8 cellular contexts compared by ENCODE assay signal in genomic region chr6:13445005-13445743, GRCh38. TPM values are rescaled to one million over a fixed set of nuclear protein-coding genes. Genes with fewer than 3 reads are reported as not detected.
DNase-seq lines count a peak whose midpoint lies in the region; ATAC-seq and TF ChIP-seq lines count a peak whose summit lies in the region.

No MANE protein-coding gene starts in this region.

- no peaks in the 10 kb centered on the region for H3K9me2 ChIP-seq in SK-N-SH

- H3K4me3 ChIP-seq in SK-N-SH (ENCODE audit: low read depth in 2 of 2, low read length in 1 of 2) (no peak overlapping the region), right atrium auricular region (no peak overlapping the region), stomach smooth muscle (ENCODE audit: low read length in 2 of 2) (peak overlapping the region; percentile 39 to 44)

- no peaks in the 10 kb centered on the region for H3K79me2 ChIP-seq in SK-N-SH (ENCODE audit: insufficient read depth)

- no peaks in the 10 kb centered on the region for H3K27me3 ChIP-seq in SK-N-SH (ENCODE audit: insufficient read depth)
- H3K27me3 ChIP-seq in right atrium auricular region: no peaks in the 10 kb centered on the region
- no peaks in the 10 kb centered on the region for H3K27me3 ChIP-seq in stomach smooth muscle (ENCODE audit: control insufficient read depth in 1 of 2, insufficient read depth in 2 of 2, low read length in 2 of 2)

- CTCF ChIA-PET in SK-N-SH (lab: Yijun Ruan, JAX): interaction anchor here (0.7 to 1.0 kb wide), 5 partner anchors 9 to 130 kb away, joined by 3 to 5 read pairs (median 3); no protein-coding TSS in a partner anchor

- 14% methylated on average over 9 of the region's 9 CpGs for WGBS in SK-N-SH (ENCODE audit: low lambda C conversion rate)

- no peaks in the 10 kb centered on the region for H3F3A ChIP-seq in SK-N-SH (replicated peaks; ENCODE audit: insufficient read depth)

- peak overlapping the region; percentile 33 for H2AFZ ChIP-seq in SK-N-SH (ENCODE audit: low read depth)

- TF ChIP-seq CTCF in SK-N-SH (IDR thresholded peaks at IDR 0.05): no peak
- no peak for TF ChIP-seq CTCF in right atrium auricular region (IDR thresholded peaks at IDR 0.05)

- DNase-seq in COLO668 (lab: John Stamatoyannopoulos, UW; ENCODE audit: unreplicated experiment): peak; percentile 85
- peak; percentile 78 for DNase-seq in KBM-7
- DNase-seq in SK-N-SH: peak; percentile 71
- no peak for DNase-seq in right atrium auricular region (ENCODE audit: low spot score)
- no peak for DNase-seq in central memory CD4-positive, alpha-beta T cell
- DNase-seq in activated CD4-positive, CD25-positive, alpha-beta regulatory T cell treated with anti-CD3 and anti-CD28 coated beads, Interleukin-2, amount 50 U/mL, for 72 hours: no peak

- 0 out of 2 replicates have a peak overlapping the region, but pooled peaks have one; percentile 27 for H3K4me2 ChIP-seq in SK-N-SH

- H3K9ac ChIP-seq in SK-N-SH (no peak overlapping the region), stomach smooth muscle (ENCODE audit: low read length in 2 of 2) (peak overlapping the region; percentile 52 to 58)

- no peaks in the 10 kb centered on the region for H4K20me1 ChIP-seq in SK-N-SH (ENCODE audit: insufficient read depth)

- H3K4me1 ChIP-seq in SK-N-SH (ENCODE audit: control insufficient read depth in 1 of 2, insufficient read depth in 2 of 2, low read depth in 1 of 2, low read length in 1 of 2): peaks cover 7 to 35% of the 10 kb centered on the region in 2 experiments; a peak in 2 of 4 replicates
- H3K4me1 ChIP-seq in right atrium auricular region: peaks cover 0 to 80% of the 10 kb centered on the region in 2 donors
- H3K4me1 ChIP-seq in stomach smooth muscle (ENCODE audit: control insufficient read depth, insufficient read depth, low read length): peaks cover 63% of the 10 kb centered on the region

- peak in 1 of 2 experiments; percentile 42; a peak in 1 of 4 replicates for TF ChIP-seq EP300 in SK-N-SH (IDR thresholded peaks at IDR 0.05; ENCODE audit: borderline replicate concordance in 1 of 2, low read depth in 1 of 2, low read length in 1 of 2)

- TF ChIP-seq RAD21 in SK-N-SH (IDR thresholded peaks at IDR 0.05; ENCODE audit: low read length): no peak; the same call in 1 of the 2 replicates

- POLR2A ChIA-PET in SK-N-SH (lab: Yijun Ruan, JAX): no interaction called here

- H3K9me3 ChIP-seq in SK-N-SH (no peaks in the 10 kb centered on the region), right atrium auricular region (no peaks in the 10 kb centered on the region), stomach smooth muscle (ENCODE audit: control insufficient read depth in 2 of 2, low read length in 2 of 2) (no peaks in the 10 kb centered on the region)

- ATAC-seq in HG03108 (IDR thresholded peaks at IDR 0.05; ENCODE audit: unreplicated experiment): no peak

- in situ Hi-C loops in KBM-7 (cut with MboI; ENCODE audit: low pct_unique_long_range_greater_than_20kb, low sequenced_read_pairs): no loop called here

- H3K27ac ChIP-seq in SK-N-SH (ENCODE audit: low read depth in 2 of 2, low read length in 1 of 2) (peak overlapping the region in 1 of 2 experiments; percentile 70; a peak in 1 of 4 replicates), right atrium auricular region (peak overlapping the region; percentile 70 to 86), stomach smooth muscle (ENCODE audit: low read length) (peak overlapping the region; percentile 89)

- H3K36me3 ChIP-seq in SK-N-SH (replicated peaks in 1 of 2; ENCODE audit: control insufficient read depth in 1 of 2, insufficient read depth in 2 of 2, low read length in 1 of 2): no peaks in the 10 kb centered on the region
- H3K36me3 ChIP-seq in right atrium auricular region: no peaks in the 10 kb centered on the region
- H3K36me3 ChIP-seq in stomach smooth muscle (ENCODE audit: control insufficient read depth in 2 of 2, insufficient read depth in 2 of 2, low read length in 2 of 2): no peaks in the 10 kb centered on the region

TF ChIP-seq in SK-N-SH, 30 proteins besides CTCF, POLR2A, EP300 and RAD21:
- TF ChIP-seq, protein P1, sequence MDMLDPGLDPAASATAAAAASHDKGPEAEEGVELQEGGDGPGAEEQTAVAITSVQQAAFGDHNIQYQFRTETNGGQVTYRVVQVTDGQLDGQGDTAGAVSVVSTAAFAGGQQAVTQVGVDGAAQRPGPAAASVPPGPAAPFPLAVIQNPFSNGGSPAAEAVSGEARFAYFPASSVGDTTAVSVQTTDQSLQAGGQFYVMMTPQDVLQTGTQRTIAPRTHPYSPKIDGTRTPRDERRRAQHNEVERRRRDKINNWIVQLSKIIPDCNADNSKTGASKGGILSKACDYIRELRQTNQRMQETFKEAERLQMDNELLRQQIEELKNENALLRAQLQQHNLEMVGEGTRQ (IDR thresholded peaks at IDR 0.05; ENCODE audit: borderline replicate concordance, low read depth, low read length): no peak
- TF ChIP-seq NRF1 (IDR thresholded peaks at IDR 0.05; ENCODE audit: low read depth, low read length): no peak
- peak; percentile 58 for TF ChIP-seq CHD2 (IDR thresholded peaks at IDR 0.05; ENCODE audit: low read length, partially characterized antibody)
- TF ChIP-seq ELF1 (IDR thresholded peaks at IDR 0.05): no peak
- no peak for TF ChIP-seq YY1 (IDR thresholded peaks at IDR 0.05; ENCODE audit: low read depth)
- no peak for TF ChIP-seq TAF1 (IDR thresholded peaks at IDR 0.05; ENCODE audit: borderline replicate concordance, low read depth, low read length)
- TF ChIP-seq, protein P2, sequence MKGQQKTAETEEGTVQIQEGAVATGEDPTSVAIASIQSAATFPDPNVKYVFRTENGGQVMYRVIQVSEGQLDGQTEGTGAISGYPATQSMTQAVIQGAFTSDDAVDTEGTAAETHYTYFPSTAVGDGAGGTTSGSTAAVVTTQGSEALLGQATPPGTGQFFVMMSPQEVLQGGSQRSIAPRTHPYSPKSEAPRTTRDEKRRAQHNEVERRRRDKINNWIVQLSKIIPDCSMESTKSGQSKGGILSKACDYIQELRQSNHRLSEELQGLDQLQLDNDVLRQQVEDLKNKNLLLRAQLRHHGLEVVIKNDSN (IDR thresholded peaks at IDR 0.05; ENCODE audit: borderline replicate concordance, low read depth): no peak
- TF ChIP-seq TCF12 (IDR thresholded peaks at IDR 0.05): peak; percentile 58
- TF ChIP-seq FOSL2 (IDR thresholded peaks at IDR 0.05; ENCODE audit: borderline replicate concordance, low read depth): no peak
- peak; percentile 34; the same call in 1 of the 2 replicates for TF ChIP-seq GATA2 (CRISPR knock-in tag; IDR thresholded peaks at IDR 0.05)
- peak; percentile 84 for TF ChIP-seq RCOR1 (IDR thresholded peaks at IDR 0.05; ENCODE audit: low read length)
- no peak for TF ChIP-seq MEF2A (IDR thresholded peaks at IDR 0.05; ENCODE audit: borderline replicate concordance, low read depth)
- TF ChIP-seq EZH2phosphoT487 (IDR thresholded peaks at IDR 0.05; ENCODE audit: borderline replicate concordance, low read depth): no peak
- no peak for TF ChIP-seq RXRA (IDR thresholded peaks at IDR 0.05; ENCODE audit: borderline replicate concordance, low read depth)
- no peak for TF ChIP-seq SIN3A (IDR thresholded peaks at IDR 0.05; ENCODE audit: borderline replicate concordance, low read depth, low read length)
- TF ChIP-seq POLR2AphosphoS5 (IDR thresholded peaks at IDR 0.05; ENCODE audit: low read depth, low read length): no peak
- peak; percentile 77 for TF ChIP-seq NFIC (IDR thresholded peaks at IDR 0.05; ENCODE audit: borderline replicate concordance)
- TF ChIP-seq FOXM1 (IDR thresholded peaks at IDR 0.05; ENCODE audit: low read depth): no peak
TF ChIP-seq in SK-N-SH: peak in this region for 5.

RNA-seq across cellular contexts. Expression of gene GFOD1, which starts 42.2 kb away (rescaled TPM):
- polyA plus RNA-seq in SK-N-SH (2012; rRNA removed): 1.6 and 2.0 TPM in 2 replicates
- 1.2 and 1.4 TPM in 2 replicates for polyA plus RNA-seq in SK-N-SH (2012; cell fraction: cytosol; rRNA removed)
- polyA plus RNA-seq in SK-N-SH (2012; cell fraction: nucleus; rRNA removed): 2.3 and 3.0 TPM in 2 replicates
- 10 to 100 TPM; 66.2 to 96.3 TPM for total RNA-seq in right atrium auricular region

Comparison
In these comparisons a context has a peak if more than half of its experiments do, and no peak if none do; other contexts are left out.
1. DNase-seq: peak in COLO668 (single experiment), KBM-7 (single experiment) and SK-N-SH (single experiment); none in right atrium auricular region (single experiment), central memory CD4-positive, alpha-beta T cell (single experiment) and activated CD4-positive, CD25-positive, alpha-beta regulatory T cell treated with anti-CD3 and anti-CD28 coated beads, Interleukin-2, amount 50 U/mL, for 72 hours (single experiment).
2. H3K4me3 ChIP-seq: peak in stomach smooth muscle (2 of 2); none in SK-N-SH (0 of 2) and right atrium auricular region (0 of 2).